ENCODE assay signal across 27 cellular contexts in genomic region chr1:240511789-240512188, GRCh38.
"Had no signal": no experiment of that assay in that cellular context is flagged by ENCODE, and none has a peak within 500 bp of the region (broad histone marks: within the 10 kb centered on the region; RNA-seq: fewer than 3 reads in every experiment).

No MANE protein-coding gene starts in this region.

- H3K27me3 ChIP-seq: neural progenitor cell, right lobe of liver, sigmoid colon, stomach, thyroid gland, tibial nerve, upper lobe of left lung, vagina had no signal

- H3K4me3 ChIP-seq: neural progenitor cell, pancreas, prostate gland, right lobe of liver, sigmoid colon, skin epidermis, stomach, thoracic aorta, thyroid gland, tibial nerve, upper lobe of left lung, vagina had no signal

- H3K4me3 Mint-ChIP-seq: naive thymus-derived CD4-positive, alpha-beta T cell; natural killer cell; nephron; neural progenitor cell; stimulated activated effector memory CD8-positive, alpha-beta T cell treated with anti-CD3 and anti-CD28 coated beads, Interleukin-12 subunit alpha, Interleukin-12 subunit beta, amount 100 ng/mL, for 72 hours; stimulated activated naive B cell treated with anti-CD40 and anti-IgM and Interleukin-4, amounts not matched to agents 10 μg/mL and 1 μg/mL and 100 μg/mL, for 72 hours; stimulated activated naive CD8-positive, alpha-beta T cell treated with anti-CD3 and anti-CD28 coated beads, Interleukin-15, Interleukin-2, amounts not matched to agents 100 ng/mL and 50 ng/mL, for 24 hours had no signal

- H3K27ac Mint-ChIP-seq: naive thymus-derived CD4-positive, alpha-beta T cell; natural killer cell; nephron; neural progenitor cell; stimulated activated effector memory CD8-positive, alpha-beta T cell treated with anti-CD3 and anti-CD28 coated beads, Interleukin-12 subunit alpha, Interleukin-12 subunit beta, amount 100 ng/mL, for 72 hours; stimulated activated naive B cell treated with anti-CD40 and anti-IgM and Interleukin-4, amounts not matched to agents 10 μg/mL and 1 μg/mL and 100 μg/mL, for 72 hours; stimulated activated naive CD8-positive, alpha-beta T cell treated with anti-CD3 and anti-CD28 coated beads, Interleukin-15, Interleukin-2, amounts not matched to agents 100 ng/mL and 50 ng/mL, for 24 hours had no signal

- H3K4me2 ChIP-seq: neural progenitor cell had no signal

- FAIRE-seq: pancreas, urothelium cell line had no signal

- H3K27ac ChIP-seq: neural progenitor cell, pancreas, prostate gland, right lobe of liver, skin epidermis, stomach, thoracic aorta, thyroid gland, tibial nerve, upper lobe of left lung, vagina had no signal

- DNase-seq: naive thymus-derived CD4-positive, alpha-beta T cell; natural killer cell; occipital lobe; pancreas; right cardiac atrium; right lobe of liver; sigmoid colon; stimulated activated CD4-positive, alpha-beta T cell treated with anti-CD3 and anti-CD28 coated beads, Interleukin-15, amount 100 ng/mL, for 24 hours; stimulated activated CD4-positive, alpha-beta T cell treated with anti-CD3 and anti-CD28 coated beads, Interleukin-2, amount 100 ng/mL, for 24 hours; stimulated activated CD4-positive, alpha-beta T cell treated with anti-CD3 and anti-CD28 coated beads, Interleukin-2, amount 100 ng/mL, for 48 hours; stimulated activated CD4-positive, alpha-beta T cell treated with anti-CD3 and anti-CD28 coated beads, Interleukin-4, amount 100 ng/mL, for 24 hours; stimulated activated naive B cell treated with anti-CD40 and anti-IgM and Interleukin-4, amounts not matched to agents 10 μg/mL and 1 μg/mL and 100 μg/mL, for 72 hours; stimulated activated naive CD4-positive, alpha-beta T cell treated with Interleukin-2 at 50 U/mL for 16 hours; stomach; thyroid gland; trophoblast cell; upper lobe of left lung had no signal

- H3K4me1 Mint-ChIP-seq: natural killer cell; neural progenitor cell; stimulated activated effector memory CD8-positive, alpha-beta T cell treated with anti-CD3 and anti-CD28 coated beads, Interleukin-12 subunit alpha, Interleukin-12 subunit beta, amount 100 ng/mL, for 72 hours; stimulated activated naive B cell treated with anti-CD40 and anti-IgM and Interleukin-4, amounts not matched to agents 10 μg/mL and 1 μg/mL and 100 μg/mL, for 72 hours had no signal

- H3K4me1 ChIP-seq: neural progenitor cell, pancreas, prostate gland, right lobe of liver, stomach, thyroid gland, tibial nerve, upper lobe of left lung, vagina had no signal

- H3K36me3 Mint-ChIP-seq: natural killer cell; neural progenitor cell; stimulated activated effector memory CD8-positive, alpha-beta T cell treated with anti-CD3 and anti-CD28 coated beads, Interleukin-12 subunit alpha, Interleukin-12 subunit beta, amount 100 ng/mL, for 72 hours; stimulated activated naive B cell treated with anti-CD40 and anti-IgM and Interleukin-4, amounts not matched to agents 10 μg/mL and 1 μg/mL and 100 μg/mL, for 72 hours had no signal

- H3K9ac ChIP-seq: neural progenitor cell had no signal

- H3K9me3 Mint-ChIP-seq: natural killer cell, nephron had no signal

- H3K27me3 Mint-ChIP-seq: stimulated activated naive B cell treated with anti-CD40 and anti-IgM and Interleukin-4, amounts not matched to agents 10 μg/mL and 1 μg/mL and 100 μg/mL, for 72 hours had no signal

- H3K36me3 ChIP-seq: neural progenitor cell, pancreas, prostate gland, right lobe of liver, sigmoid colon, stomach, thoracic aorta, thyroid gland, tibial nerve, upper lobe of left lung, vagina had no signal

- H3K9me3 ChIP-seq: pancreas, prostate gland, right lobe of liver, sigmoid colon, stomach, thoracic aorta, thyroid gland, tibial nerve, upper lobe of left lung, vagina had no signal

- H2AFZ ChIP-seq: neural progenitor cell had no signal
